ENCODE assay signal across 1 cellular context in genomic region chr22:50525991-50526848, GRCh38.
A peak's percentile ranks its signal among the peaks of the same experiment; 100 is the strongest.
TF ChIP-seq lines count a peak whose summit lies in the region.

No MANE protein-coding gene starts in this region.

TF ChIP-seq in HepG2, 621 proteins besides CTCF, POLR2A, EP300 and RAD21 (continued from another document and continues in another):
- TF ChIP-seq ZNF281 (CRISPR knock-in tag; IDR thresholded peaks at IDR 0.05; ENCODE audit: borderline replicate concordance) (no peak), FLYWCH1 (CRISPR knock-in tag; IDR thresholded peaks at IDR 0.05) (peak; percentile 82; the same call in 1 of the 2 replicates), GTF2F1 (IDR thresholded peaks at IDR 0.05; ENCODE audit: low read length) (no peak), XRCC5 (optimal IDR thresholded peaks at IDR 0.05; ENCODE audit: low read length) (no peak), ZNF282 (IDR thresholded peaks at IDR 0.05; ENCODE audit: partially characterized antibody) (no peak), SIX4 (CRISPR knock-in tag; IDR thresholded peaks at IDR 0.05) (no peak), JARID2 (CRISPR knock-in tag; IDR thresholded peaks at IDR 0.05; ENCODE audit: insufficient replicate concordance) (peak; percentile 49), ZNF616 (CRISPR knock-in tag; IDR thresholded peaks at IDR 0.05; ENCODE audit: low read depth) (peak; percentile 67; the same call in 1 of the 2 replicates), NFE2 (CRISPR knock-in tag; IDR thresholded peaks at IDR 0.05) (no peak), TBP (CRISPR knock-in tag; IDR thresholded peaks at IDR 0.05) (no peak), ZNF737 (CRISPR knock-in tag; IDR thresholded peaks at IDR 0.05; ENCODE audit: borderline replicate concordance) (no peak), POLR2AphosphoS2 (IDR thresholded peaks at IDR 0.05; ENCODE audit: low read depth, low read length) (no peak), POGZ (CRISPR knock-in tag; IDR thresholded peaks at IDR 0.05) (no peak), REL (CRISPR knock-in tag; conservative IDR thresholded peaks at IDR 0.05) (no peak), NFRKB (IDR thresholded peaks at IDR 0.05) (no peak), ZBTB10 (CRISPR knock-in tag; IDR thresholded peaks at IDR 0.05; ENCODE audit: borderline replicate concordance) (peak; percentile 1; the same call in 1 of the 2 replicates), RELA (CRISPR knock-in tag; IDR thresholded peaks at IDR 0.05) (no peak), CBX1 (IDR thresholded peaks at IDR 0.05; ENCODE audit: low read depth) (no peak), BCLAF1 (IDR thresholded peaks at IDR 0.05) (no peak), SMC3 (IDR thresholded peaks at IDR 0.05; ENCODE audit: low read length) (no peak), ZNF136 (CRISPR knock-in tag; IDR thresholded peaks at IDR 0.05; ENCODE audit: low read depth) (no peak), MAZ (IDR thresholded peaks at IDR 0.05; ENCODE audit: borderline replicate concordance, low read depth, low read length) (no peak), MAZ (CRISPR knock-in tag; IDR thresholded peaks at IDR 0.05; ENCODE audit: low read depth) (no peak), THAP7 (CRISPR knock-in tag; IDR thresholded peaks at IDR 0.05) (no peak), SSRP1 (CRISPR knock-in tag; IDR thresholded peaks at IDR 0.05) (no peak), ATRX (CRISPR knock-in tag; IDR thresholded peaks at IDR 0.05; ENCODE audit: borderline replicate concordance) (no peak), ZKSCAN5 (CRISPR knock-in tag; IDR thresholded peaks at IDR 0.05) (no peak), GMEB2 (CRISPR knock-in tag; IDR thresholded peaks at IDR 0.05; ENCODE audit: low read depth) (no peak), ZHX1 (CRISPR knock-in tag; IDR thresholded peaks at IDR 0.05; ENCODE audit: low read depth) (no peak), E2F5 (CRISPR knock-in tag; conservative IDR thresholded peaks at IDR 0.05) (no peak), ZFP37 (CRISPR knock-in tag; IDR thresholded peaks at IDR 0.05; ENCODE audit: borderline replicate concordance) (no peak), RBAK (CRISPR knock-in tag; IDR thresholded peaks at IDR 0.05) (no peak), ZNF101 (CRISPR knock-in tag; IDR thresholded peaks at IDR 0.05; ENCODE audit: borderline replicate concordance, low read depth) (no peak), ZBTB3 (CRISPR knock-in tag; IDR thresholded peaks at IDR 0.05; ENCODE audit: borderline replicate concordance, low read depth) (no peak), STAT5B (CRISPR knock-in tag; IDR thresholded peaks at IDR 0.05) (no peak), BCL6 (CRISPR knock-in tag; IDR thresholded peaks at IDR 0.05) (no peak), MBNL3 (CRISPR knock-in tag; conservative IDR thresholded peaks at IDR 0.05) (no peak), KDM5B (CRISPR knock-in tag; IDR thresholded peaks at IDR 0.05; ENCODE audit: borderline replicate concordance) (no peak), EEA1 (CRISPR knock-in tag; IDR thresholded peaks at IDR 0.05; ENCODE audit: borderline replicate concordance) (no peak), MXD3 (CRISPR knock-in tag; IDR thresholded peaks at IDR 0.05) (no peak; the same call in 1 of the 2 replicates), ETV5 (CRISPR knock-in tag; IDR thresholded peaks at IDR 0.05; ENCODE audit: borderline replicate concordance) (no peak), TBX3 (IDR thresholded peaks at IDR 0.05; ENCODE audit: borderline replicate concordance) (no peak), PRPF4 (IDR thresholded peaks at IDR 0.05; ENCODE audit: low read depth, low read length, poor library complexity, severe bottlenecking) (no peak), AGO2 (optimal IDR thresholded peaks at IDR 0.05; ENCODE audit: low read depth, low read length) (peak; percentile 82), ZNF383 (CRISPR knock-in tag; IDR thresholded peaks at IDR 0.05; ENCODE audit: borderline replicate concordance) (no peak; the same call in 1 of the 2 replicates)
- TF ChIP-seq, protein P1, sequence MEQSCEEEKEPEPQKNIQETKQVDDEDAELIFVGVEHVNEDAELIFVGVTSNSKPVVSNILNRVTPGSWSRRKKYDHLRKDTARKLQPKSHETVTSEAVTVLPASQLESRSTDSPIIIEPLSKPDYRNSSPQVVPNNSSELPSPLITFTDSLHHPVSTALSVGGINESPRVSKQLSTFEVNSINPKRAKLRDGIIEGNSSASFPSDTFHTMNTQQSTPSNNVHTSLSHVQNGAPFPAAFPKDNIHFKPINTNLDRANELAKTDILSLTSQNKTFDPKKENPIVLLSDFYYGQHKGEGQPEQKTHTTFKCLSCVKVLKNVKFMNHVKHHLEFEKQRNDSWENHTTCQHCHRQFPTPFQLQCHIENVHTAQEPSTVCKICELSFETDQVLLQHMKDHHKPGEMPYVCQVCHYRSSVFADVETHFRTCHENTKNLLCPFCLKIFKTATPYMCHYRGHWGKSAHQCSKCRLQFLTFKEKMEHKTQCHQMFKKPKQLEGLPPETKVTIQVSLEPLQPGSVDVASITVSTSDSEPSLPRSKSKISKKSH (CRISPR knock-in tag; IDR thresholded peaks at IDR 0.05; ENCODE audit: borderline replicate concordance): no peak
- TF ChIP-seq, protein P2, sequence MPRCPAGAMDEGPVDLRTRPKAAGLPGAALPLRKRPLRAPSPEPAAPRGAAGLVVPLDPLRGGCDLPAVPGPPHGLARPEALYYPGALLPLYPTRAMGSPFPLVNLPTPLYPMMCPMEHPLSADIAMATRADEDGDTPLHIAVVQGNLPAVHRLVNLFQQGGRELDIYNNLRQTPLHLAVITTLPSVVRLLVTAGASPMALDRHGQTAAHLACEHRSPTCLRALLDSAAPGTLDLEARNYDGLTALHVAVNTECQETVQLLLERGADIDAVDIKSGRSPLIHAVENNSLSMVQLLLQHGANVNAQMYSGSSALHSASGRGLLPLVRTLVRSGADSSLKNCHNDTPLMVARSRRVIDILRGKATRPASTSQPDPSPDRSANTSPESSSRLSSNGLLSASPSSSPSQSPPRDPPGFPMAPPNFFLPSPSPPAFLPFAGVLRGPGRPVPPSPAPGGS (CRISPR knock-in tag; IDR thresholded peaks at IDR 0.05): 0 out of 2 replicates have a peak, but pooled peaks have one; percentile 30
